ENCODE assay signal across 13 cellular contexts in genomic region chr5:57839447-57839846, GRCh38.
"Had no signal": no experiment of that assay in that cellular context is flagged by ENCODE, and none has a peak within 500 bp of the region (broad histone marks: within the 10 kb centered on the region; RNA-seq: fewer than 3 reads in every experiment).

No MANE protein-coding gene starts in this region.

- H3K27ac ChIP-seq: gastrocnemius medialis, left ventricle myocardium inferior, spleen had no signal

- H3K9me3 Mint-ChIP-seq: activated T-cell treated with anti-CD3 and anti-CD28 coated beads, Interleukin-2, amount 50 U/mL, for 4 hours; stimulated activated naive CD8-positive, alpha-beta T cell treated with anti-CD3 and anti-CD28 coated beads, Interleukin-15, Interleukin-2, amounts not matched to agents 100 ng/mL and 50 ng/mL, for 24 hours had no signal

- H3K9me3 ChIP-seq: gastrocnemius medialis had no signal

- DNase-seq: activated CD4-positive, alpha-beta T cell treated with anti-CD3 and anti-CD28 coated beads for 1 hour; activated CD4-positive, alpha-beta T cell treated with anti-CD3 and anti-CD28 coated beads, Interleukin-2, amount 50 U/mL, for 48 hours; activated gamma-delta T cell; activated T-cell treated with anti-CD3 and anti-CD28 coated beads, Interleukin-2, amount 50 U/mL, for 4 hours; gastrocnemius medialis; islet precursor cell; left ventricle myocardium inferior; posterior cingulate gyrus; right cardiac atrium; spleen had no signal

- H3K27ac Mint-ChIP-seq: activated naive CD8-positive, alpha-beta T cell; stimulated activated naive CD8-positive, alpha-beta T cell treated with anti-CD3 and anti-CD28 coated beads, Interleukin-15, Interleukin-2, amounts not matched to agents 100 ng/mL and 50 ng/mL, for 24 hours had no signal

- H3K4me3 Mint-ChIP-seq: activated naive CD8-positive, alpha-beta T cell; activated T-cell treated with anti-CD3 and anti-CD28 coated beads, Interleukin-2, amount 50 U/mL, for 4 hours; stimulated activated naive CD8-positive, alpha-beta T cell treated with anti-CD3 and anti-CD28 coated beads, Interleukin-15, Interleukin-2, amounts not matched to agents 100 ng/mL and 50 ng/mL, for 24 hours had no signal

- H3K36me3 Mint-ChIP-seq: activated naive CD8-positive, alpha-beta T cell had no signal

- H3K4me3 ChIP-seq: gastrocnemius medialis, left ventricle myocardium inferior, spleen had no signal

- H3K36me3 ChIP-seq: gastrocnemius medialis, left ventricle myocardium inferior, spleen had no signal

- ATAC-seq: activated T-cell treated with anti-CD3 and anti-CD28 coated beads, Interleukin-2, amount 50 U/mL, for 4 hours; gastrocnemius medialis; right cardiac atrium had no signal

- FAIRE-seq: bronchial epithelial cell had no signal

- H3K27me3 ChIP-seq: gastrocnemius medialis, spleen had no signal
